7 cellular contexts compared by ENCODE assay signal in the genomic region with DNA sequence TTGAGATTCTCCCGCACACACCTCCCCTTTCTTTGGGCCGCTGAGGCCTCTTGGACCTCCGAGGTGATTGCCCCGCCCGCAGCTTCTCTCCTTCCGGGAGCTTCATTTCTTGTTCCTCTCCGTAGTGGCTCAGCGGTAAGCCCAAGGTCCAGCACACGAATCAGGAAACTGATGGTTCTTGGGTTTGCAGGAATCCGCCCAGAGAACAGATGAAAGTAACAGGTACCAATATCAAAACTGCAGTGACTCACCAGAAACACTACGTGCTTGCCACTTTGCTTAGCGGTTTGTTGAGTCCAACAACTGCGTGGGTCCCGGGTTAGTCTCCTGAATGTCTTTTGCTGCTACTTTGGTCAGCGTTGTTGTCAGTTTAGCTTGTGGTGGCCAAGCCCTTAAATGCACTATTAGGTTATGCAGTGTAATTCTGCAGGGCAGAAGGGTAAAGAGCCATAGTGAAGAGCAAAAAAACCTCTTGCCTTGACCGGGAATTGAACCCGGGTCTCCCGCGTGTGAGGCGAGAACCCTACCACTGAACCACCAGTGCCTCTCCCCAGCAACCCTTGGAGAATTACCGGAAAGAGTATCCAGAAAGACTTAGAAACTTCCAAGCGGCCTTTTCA.
DNase-seq lines count a peak whose midpoint lies in the region; ATAC-seq, FAIRE-seq and TF ChIP-seq lines count a peak whose summit lies in the region.
"Not testable (repeated sequence)": the region's sequence is repeated elsewhere in the genome, so short reads cannot be mapped to it uniquely, and the experiment has no call there.

No MANE protein-coding gene starts in this region.

- not testable (repeated sequence) for H3K36me3 ChIP-seq in pancreas

- not testable (repeated sequence) for H3K4me3 Mint-ChIP-seq in T-cell; activated naive CD8-positive, alpha-beta T cell treated with anti-CD3 and anti-CD28 coated beads, Interleukin-2, amount 50 U/mL, for 24 hours

- not testable (repeated sequence) for H3K9me3 Mint-ChIP-seq in T-cell; activated naive CD8-positive, alpha-beta T cell treated with anti-CD3 and anti-CD28 coated beads, Interleukin-2, amount 50 U/mL, for 24 hours

- intact Hi-C loops in left colon (cut with DNase I, micrococcal nuclease); pancreas (cut with DNase I): not testable (repeated sequence)

- not testable (repeated sequence) for H3K27ac ChIP-seq in pancreas

- not testable (repeated sequence) for H3K4me1 ChIP-seq in pancreas

- not testable (repeated sequence) for H3K4me3 ChIP-seq in pancreas

- CTCF ChIA-PET in T-cell (lab: Charles Lee): not testable (repeated sequence)

- DNase-seq in T-cell; activated naive CD8-positive, alpha-beta T cell treated with anti-CD3 and anti-CD28 coated beads, Interleukin-2, amount 50 U/mL, for 24 hours; left colon; pancreas: not testable (repeated sequence)

- not testable (repeated sequence) for H3K4me1 Mint-ChIP-seq in T-cell; activated naive CD8-positive, alpha-beta T cell treated with anti-CD3 and anti-CD28 coated beads, Interleukin-2, amount 50 U/mL, for 24 hours

- WGBS in pancreas, 2 donors: no CpG with 5 or more reads among the region's 22 CpGs

- H3K27me3 Mint-ChIP-seq in T-cell; activated naive CD8-positive, alpha-beta T cell treated with anti-CD3 and anti-CD28 coated beads, Interleukin-2, amount 50 U/mL, for 24 hours: not testable (repeated sequence)

- not testable (repeated sequence) for H3K9me3 ChIP-seq in pancreas

- H3K27me3 ChIP-seq in pancreas: not testable (repeated sequence)

- ATAC-seq in GM18868 (IDR thresholded peaks at IDR 0.05; ENCODE audit: unreplicated experiment) (peak; percentile 47), HG02588 (IDR thresholded peaks at IDR 0.05; ENCODE audit: unreplicated experiment) (peak; percentile 55), HG03342 (IDR thresholded peaks at IDR 0.05; ENCODE audit: unreplicated experiment) (peak; percentile 56), T-cell (replicated peaks in 1 of 4) (peak; percentile 31 to 71 (median 56)), left colon (peak; percentile 79), pancreas (peak in 3 of 4 donors; percentile 55 to 71 (median 66))
- ATAC-seq in activated naive CD8-positive, alpha-beta T cell treated with anti-CD3 and anti-CD28 coated beads, Interleukin-2, amount 50 U/mL, for 24 hours: peak; percentile 89

- H3K27ac Mint-ChIP-seq in T-cell; activated naive CD8-positive, alpha-beta T cell treated with anti-CD3 and anti-CD28 coated beads, Interleukin-2, amount 50 U/mL, for 24 hours: not testable (repeated sequence)

- TF ChIP-seq CTCF in pancreas (IDR thresholded peaks at IDR 0.05): not testable (repeated sequence)

- not testable (repeated sequence) for H3K36me3 Mint-ChIP-seq in T-cell; activated naive CD8-positive, alpha-beta T cell treated with anti-CD3 and anti-CD28 coated beads, Interleukin-2, amount 50 U/mL, for 24 hours (ENCODE audit: low read depth)

- POLR2A ChIA-PET in T-cell (lab: Charles Lee): not testable (repeated sequence)

- not testable (repeated sequence) for FAIRE-seq in pancreas (lab: Jason Lieb, UNC)
